Comparison of ENCODE assay signal across 20 cellular contexts in the genomic region with DNA sequence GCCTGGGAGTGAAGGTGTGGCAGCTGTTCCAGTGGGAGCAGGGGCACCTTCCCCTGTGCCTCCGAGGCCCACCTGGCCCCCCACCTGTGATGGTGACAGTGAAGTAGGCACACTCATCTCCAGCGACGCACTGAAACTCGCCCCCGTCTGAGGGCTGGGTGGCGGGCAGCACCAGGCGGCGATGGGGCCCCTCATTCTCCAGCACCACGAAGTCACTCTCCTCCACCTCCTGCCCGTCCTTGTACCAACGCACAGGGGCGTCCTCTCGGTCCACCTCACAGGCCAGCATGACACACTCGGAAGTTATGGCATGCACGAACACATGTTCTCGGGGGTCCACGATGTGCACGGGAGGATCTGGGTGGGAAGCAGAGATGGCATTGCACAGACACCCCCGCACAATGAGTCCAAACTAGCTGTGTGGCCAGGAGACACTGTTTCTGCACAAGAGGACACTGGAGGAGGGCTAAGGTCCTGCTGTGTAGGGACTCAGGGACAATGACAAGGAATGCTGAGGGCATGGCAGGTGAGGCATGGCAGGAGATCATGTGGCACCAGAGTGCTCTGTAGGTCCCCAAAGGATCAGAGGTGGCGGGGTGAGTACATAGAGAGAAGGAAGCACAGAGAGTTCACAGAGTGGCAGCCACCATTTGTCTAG. TPM values are rescaled to one million over a fixed set of nuclear protein-coding genes. Genes with fewer than 3 reads are reported as not detected.
DNase-seq lines count a peak whose midpoint lies in the region; ATAC-seq, FAIRE-seq and TF ChIP-seq lines count a peak whose summit lies in the region.
"Had no signal": no experiment of that assay in that cellular context is flagged by ENCODE, and none has a peak within 500 bp of the region (broad histone marks: within the 10 kb centered on the region; RNA-seq: fewer than 3 reads in every experiment).

No MANE protein-coding gene starts in this region.

- H4K20me1 ChIP-seq in HepG2 (ENCODE audit: insufficient read depth, low read length), result no peaks in the 10 kb centered on the region

- FAIRE-seq in HepG2 (lab: Jason Lieb, UNC) (no peak), urothelium cell line (lab: Jason Lieb, UNC) (peak; percentile 53), GM12891 (lab: Jason Lieb, UNC) (no peak)
- FAIRE-seq: HTR-8/SVneo had no signal

- no peak overlapping the region for H3K27ac ChIP-seq in HepG2 (ENCODE audit: extremely low read length, insufficient read depth, low read length)
- H3K27ac ChIP-seq: HL-60 had no signal

- in situ Hi-C loops in HepG2 (cut with HindIII; ENCODE audit: extremely low pct_ligation_motif_present, low pct_unique_long_range_greater_than_20kb), result loop anchor here (5.0 kb wide), 1 partner anchor 34 kb away; a partner anchor contains a TSS

- H2AFZ ChIP-seq in HepG2 (ENCODE audit: low read length), result no peak overlapping the region

- TF ChIP-seq CTCF in HepG2 (CRISPR knock-in tag; IDR thresholded peaks at IDR 0.05), result no peak

- intact Hi-C loops in Right ventricle myocardium inferior (cut with DNase I) (no loop called here), cardiac septum (cut with DNase I) (loop anchor here (5.0 kb wide), 1 partner anchor 39 kb away; no protein-coding TSS in a partner anchor), HepG2 (cut with micrococcal nuclease; ENCODE audit: unreplicated experiment) (loop anchor here (5.0 kb wide), 1 partner anchor 34 kb away; a partner anchor contains a TSS)

- CTCF ChIA-PET in HepG2 (lab: Yijun Ruan, JAX; ENCODE audit: low intra/inter-chr PET ratio, low total read pairs), result no interaction called here

- 98% methylated on average over 19 of the region's 20 CpGs for whole genome bisulfite sequencing in HepG2 (ENCODE audit: low lambda C conversion rate)

- no peaks in the 10 kb centered on the region for H3K79me2 ChIP-seq in HepG2 (ENCODE audit: insufficient read depth, low read length)

- TF ChIP-seq EP300 in HepG2 (IDR thresholded peaks at IDR 0.05; ENCODE audit: low read depth in 2 of 2, low read length in 2 of 2), result no peak
- no peak for TF ChIP-seq EP300 in HepG2 (CRISPR knock-in tag; IDR thresholded peaks at IDR 0.05; ENCODE audit: borderline replicate concordance)

- H3K27me3 ChIP-seq in HepG2 (ENCODE audit: control insufficient read depth in 1 of 2, insufficient read depth in 2 of 2, low read length in 2 of 2), result no peaks in the 10 kb centered on the region
- H3K27me3 ChIP-seq: BE2C had no signal

- H3K4me1 ChIP-seq in HepG2 (ENCODE audit: insufficient read depth, low read length), result peaks cover 46% of the 10 kb centered on the region
- H3K4me1 ChIP-seq: HAP-1 had no signal

- no peak overlapping the region for H3K9ac ChIP-seq in HepG2 (ENCODE audit: insufficient read depth, low read depth, low read length)

- peak; percentile 57 for DNase-seq in Right ventricle myocardium inferior (ENCODE audit: missing footprints)
- no peak for DNase-seq in cardiac septum (ENCODE audit: low spot score)
- DNase-seq in HepG2 (ENCODE audit: low spot score), result no peak
- DNase-seq in urothelium cell line (ENCODE audit: low spot score), result no peak
- no peak for DNase-seq in NCI-H1105 (lab: John Stamatoyannopoulos, UW)
- no peak for DNase-seq in GM12891 (ENCODE audit: insufficient read length, low spot score)
- DNase-seq: 8988T; BE2C; CD4-positive, alpha-beta T cell; MV-4-11; NCI-H1417 treated with DMSO at 0.1 percent for 48 hours; NCI-H1930; NCI-H2171; NCI-H446 treated with DMSO at 0.1 percent for 48 hours; NK-92 treated with Interleukin-12 subunit alpha and Interleukin-12 subunit beta, amount 100 ng/mL, for 24 hours; SHP77 treated with DMSO at 0.1 percent for 48 hours had no signal

- no peak overlapping the region for H3K4me3 ChIP-seq in HepG2 (replicated peaks in 1 of 3; ENCODE audit: insufficient read depth in 1 of 3, low read depth in 2 of 3, low read length in 3 of 3)
- H3K4me3 ChIP-seq: HAP-1 had no signal

- TF ChIP-seq RAD21 in HepG2 (CRISPR knock-in tag; IDR thresholded peaks at IDR 0.05), result no peak

- ATAC-seq in Right ventricle myocardium inferior, result no peak
- ATAC-seq in HepG2, result no peak

- BruUV-seq in HepG2 (replicated peaks; lab: Mats Ljungman, UMichigan), result no TSS peak

- H3K36me3 ChIP-seq in HepG2 (replicated peaks in 1 of 2; ENCODE audit: control insufficient read depth in 1 of 2, insufficient read depth in 2 of 2, low read length in 2 of 2), result peaks cover 20 to 39% of the 10 kb centered on the region in 2 experiments; a peak in 4 of 5 replicates

- TF ChIP-seq POLR2A in HepG2 (IDR thresholded peaks at IDR 0.05; ENCODE audit: insufficient read depth in 1 of 2, low read depth in 2 of 2, low read length in 2 of 2) (0 out of 4 replicates have a peak, but pooled peaks of 1 of the 2 experiments have one; percentile 20), GM12891 (IDR thresholded peaks at IDR 0.05; ENCODE audit: low read depth, low read length) (no peak)

- H3K4me2 ChIP-seq in HepG2 (ENCODE audit: low read depth, low read length), result no peak overlapping the region

- no peaks in the 10 kb centered on the region for H3K9me3 ChIP-seq in HepG2 (ENCODE audit: low read length)
- H3K9me3 ChIP-seq: BE2C, HAP-1 had no signal

- POLR2A ChIA-PET in HepG2 (lab: Yijun Ruan, JAX), result interaction anchor here (1.6 to 4.2 kb wide), 4 partner anchors 8 to 33 kb away, joined by 6 to 45 read pairs (median 24); a partner anchor contains a TSS

RNA-seq across cellular contexts. Expression of a gene that starts 7.9 kb away (rescaled TPM):
- total RNA-seq in Right ventricle myocardium inferior (158 TPM), cardiac septum (199 TPM), HepG2 (2016; rRNA removed; fragmentation: Illumina TruSeq; extraction: Trizol) (65.4 and 86.7 TPM in 2 replicates)
- total RNA-seq in HepG2 (2016; cell fraction: cytosol; rRNA removed; fragmentation: Illumina TruSeq; extraction: Trizol; ENCODE audit: low read depth), result 17.5 and 19.8 TPM in 2 replicates
- 54.2 and 89.3 TPM in 2 replicates for total RNA-seq in HepG2 (2016; cell fraction: insoluble cytoplasmic fraction; rRNA removed; fragmentation: Illumina TruSeq; extraction: Trizol)
- total RNA-seq in HepG2 (2016; cell fraction: membrane; rRNA removed; fragmentation: Illumina TruSeq; extraction: Trizol), result 30.2 and 34.7 TPM in 2 replicates
- total RNA-seq in HepG2 (2016; cell fraction: nucleus; rRNA removed; fragmentation: Illumina TruSeq; extraction: Trizol), result 65.9 and 71.3 TPM in 2 replicates
- 218 and 229 TPM in 2 replicates for polyA plus RNA-seq in HepG2 (2011; rRNA removed)
- polyA plus RNA-seq in HepG2 (2011; cell fraction: cytosol; rRNA removed), result 176 and 256 TPM in 2 replicates
- 886 and 1,174 TPM in 2 replicates for polyA plus RNA-seq in HepG2 (2011; cell fraction: nucleus; rRNA removed)
- polyA plus RNA-seq in HepG2 (2012), result 161 and 176 TPM in 2 replicates
- polyA plus RNA-seq in HepG2 (2016; cell fraction: cytosol; fragmentation: Illumina TruSeq; extraction: Trizol; ENCODE audit: low read depth), result 10.0 and 11.3 TPM in 2 replicates
- polyA plus RNA-seq in HepG2 (2016; cell fraction: insoluble cytoplasmic fraction; fragmentation: Illumina TruSeq; extraction: Trizol; ENCODE audit: low read depth), result 66.1 and 91.2 TPM in 2 replicates
- 22.2 and 25.7 TPM in 2 replicates for polyA plus RNA-seq in HepG2 (2016; cell fraction: membrane; fragmentation: Illumina TruSeq; extraction: Trizol; ENCODE audit: low read depth)
- polyA plus RNA-seq in HepG2 (2016; cell fraction: nucleus; fragmentation: Illumina TruSeq; extraction: Trizol; ENCODE audit: insufficient read depth, low read depth), result 147 and 161 TPM in 2 replicates
- 27.0 and 477 TPM in 2 replicates for polyA minus RNA-seq in HepG2 (2011; rRNA and poly(A)+ RNA removed; ENCODE audit: low replicate concordance)
- 210 and 260 TPM in 2 replicates for polyA minus RNA-seq in HepG2 (2011; cell fraction: cytosol; rRNA and poly(A)+ RNA removed)
- 189 and 199 TPM in 2 replicates for polyA minus RNA-seq in HepG2 (2011; cell fraction: nucleus; rRNA and poly(A)+ RNA removed)
- 0.08 TPM for polyA plus RNA-seq in GM12891 (2012; ENCODE audit: low read depth, missing spikeins)

RNA-seq across cellular contexts. Expression of a gene that starts 8.7 kb away (rescaled TPM):
- 1.9 TPM for total RNA-seq in Right ventricle myocardium inferior
- 0.59 TPM for total RNA-seq in cardiac septum
- 1.9 and 4.1 TPM in 2 replicates for total RNA-seq in HepG2 (2016; rRNA removed; fragmentation: Illumina TruSeq; extraction: Trizol)
- total RNA-seq in HepG2 (2016; cell fraction: cytosol; rRNA removed; fragmentation: Illumina TruSeq; extraction: Trizol; ENCODE audit: low read depth), result 3.4 and 4.1 TPM in 2 replicates
- total RNA-seq in HepG2 (2016; cell fraction: insoluble cytoplasmic fraction; rRNA removed; fragmentation: Illumina TruSeq; extraction: Trizol), result 2.5 and 3.2 TPM in 2 replicates
- total RNA-seq in HepG2 (2016; cell fraction: membrane; rRNA removed; fragmentation: Illumina TruSeq; extraction: Trizol), result 3.4 and 5.3 TPM in 2 replicates
- total RNA-seq in HepG2 (2016; cell fraction: nucleus; rRNA removed; fragmentation: Illumina TruSeq; extraction: Trizol), result 2.0 and 3.3 TPM in 2 replicates
- 15.2 and 23.1 TPM in 2 replicates for polyA plus RNA-seq in HepG2 (2011; rRNA removed)
- 13.0 and 22.2 TPM in 2 replicates for polyA plus RNA-seq in HepG2 (2011; cell fraction: cytosol; rRNA removed)
- polyA plus RNA-seq in HepG2 (2011; cell fraction: nucleus; rRNA removed), result 28.4 and 35.0 TPM in 2 replicates
- 11.4 and 17.5 TPM in 2 replicates for polyA plus RNA-seq in HepG2 (2012)
- polyA plus RNA-seq in HepG2 (2016; cell fraction: cytosol; fragmentation: Illumina TruSeq; extraction: Trizol; ENCODE audit: low read depth), result 3.1 and 3.7 TPM in 2 replicates
- polyA plus RNA-seq in HepG2 (2016; cell fraction: insoluble cytoplasmic fraction; fragmentation: Illumina TruSeq; extraction: Trizol; ENCODE audit: low read depth), result 2.1 TPM in 2 replicates
- polyA plus RNA-seq in HepG2 (2016; cell fraction: membrane; fragmentation: Illumina TruSeq; extraction: Trizol; ENCODE audit: low read depth), result 3.5 and 4.5 TPM in 2 replicates
- 3.6 and 4.6 TPM in 2 replicates for polyA plus RNA-seq in HepG2 (2016; cell fraction: nucleus; fragmentation: Illumina TruSeq; extraction: Trizol; ENCODE audit: insufficient read depth, low read depth)
- 1.0 and 25.1 TPM in 2 replicates for polyA minus RNA-seq in HepG2 (2011; rRNA and poly(A)+ RNA removed; ENCODE audit: low replicate concordance)
- polyA minus RNA-seq in HepG2 (2011; cell fraction: cytosol; rRNA and poly(A)+ RNA removed), result 5.1 and 5.8 TPM in 2 replicates
- 2.3 and 2.6 TPM in 2 replicates for polyA minus RNA-seq in HepG2 (2011; cell fraction: nucleus; rRNA and poly(A)+ RNA removed)
- polyA plus RNA-seq in GM12891 (2012; ENCODE audit: low read depth, missing spikeins), result not detected
- total RNA-seq: CD4-positive, alpha-beta T cell; OCI-LY7 had no signal

RNA-seq across cellular contexts. Expression of a gene that starts 19.6 kb away (rescaled TPM):
- total RNA-seq in Right ventricle myocardium inferior (2.7 TPM), cardiac septum (1.8 TPM), HepG2 (2016; rRNA removed; fragmentation: Illumina TruSeq; extraction: Trizol) (11.6 and 17.3 TPM in 2 replicates)
- total RNA-seq in HepG2 (2016; cell fraction: cytosol; rRNA removed; fragmentation: Illumina TruSeq; extraction: Trizol; ENCODE audit: low read depth), result 12.3 and 16.3 TPM in 2 replicates
- total RNA-seq in HepG2 (2016; cell fraction: insoluble cytoplasmic fraction; rRNA removed; fragmentation: Illumina TruSeq; extraction: Trizol), result 10.7 and 17.8 TPM in 2 replicates
- total RNA-seq in HepG2 (2016; cell fraction: membrane; rRNA removed; fragmentation: Illumina TruSeq; extraction: Trizol), result 26.8 and 32.4 TPM in 2 replicates
- total RNA-seq in HepG2 (2016; cell fraction: nucleus; rRNA removed; fragmentation: Illumina TruSeq; extraction: Trizol), result 9.3 and 11.7 TPM in 2 replicates
- 23.5 and 40.8 TPM in 2 replicates for polyA plus RNA-seq in HepG2 (2011; rRNA removed)
- 43.6 and 52.1 TPM in 2 replicates for polyA plus RNA-seq in HepG2 (2011; cell fraction: cytosol; rRNA removed)
- polyA plus RNA-seq in HepG2 (2011; cell fraction: nucleus; rRNA removed), result 61.3 and 68.7 TPM in 2 replicates
- 41.3 and 49.8 TPM in 2 replicates for polyA plus RNA-seq in HepG2 (2012)
- polyA plus RNA-seq in HepG2 (2016; cell fraction: cytosol; fragmentation: Illumina TruSeq; extraction: Trizol; ENCODE audit: low read depth), result 16.5 and 21.1 TPM in 2 replicates
- polyA plus RNA-seq in HepG2 (2016; cell fraction: insoluble cytoplasmic fraction; fragmentation: Illumina TruSeq; extraction: Trizol; ENCODE audit: low read depth), result 12.8 and 14.5 TPM in 2 replicates
- polyA plus RNA-seq in HepG2 (2016; cell fraction: membrane; fragmentation: Illumina TruSeq; extraction: Trizol; ENCODE audit: low read depth), result 27.9 and 28.1 TPM in 2 replicates
- 17.1 and 19.3 TPM in 2 replicates for polyA plus RNA-seq in HepG2 (2016; cell fraction: nucleus; fragmentation: Illumina TruSeq; extraction: Trizol; ENCODE audit: insufficient read depth, low read depth)
- polyA minus RNA-seq in HepG2 (2011; rRNA and poly(A)+ RNA removed; ENCODE audit: low replicate concordance), result 2.1 and 67.2 TPM in 2 replicates
- 26.3 and 28.6 TPM in 2 replicates for polyA minus RNA-seq in HepG2 (2011; cell fraction: cytosol; rRNA and poly(A)+ RNA removed)
- polyA minus RNA-seq in HepG2 (2011; cell fraction: nucleus; rRNA and poly(A)+ RNA removed), result 12.9 and 13.6 TPM in 2 replicates
- 0.50 TPM for polyA plus RNA-seq in GM12891 (2012; ENCODE audit: low read depth, missing spikeins)

RNA-seq across cellular contexts. Expression of a gene that starts 19.8 kb away (rescaled TPM):
- total RNA-seq in Right ventricle myocardium inferior (92.2 TPM), cardiac septum (120 TPM), HepG2 (2016; rRNA removed; fragmentation: Illumina TruSeq; extraction: Trizol) (34.7 and 79.6 TPM in 2 replicates)
- total RNA-seq in HepG2 (2016; cell fraction: cytosol; rRNA removed; fragmentation: Illumina TruSeq; extraction: Trizol; ENCODE audit: low read depth), result 21.6 and 22.1 TPM in 2 replicates
- total RNA-seq in HepG2 (2016; cell fraction: insoluble cytoplasmic fraction; rRNA removed; fragmentation: Illumina TruSeq; extraction: Trizol), result 36.0 and 80.8 TPM in 2 replicates
- 42.0 and 50.0 TPM in 2 replicates for total RNA-seq in HepG2 (2016; cell fraction: membrane; rRNA removed; fragmentation: Illumina TruSeq; extraction: Trizol)
- total RNA-seq in HepG2 (2016; cell fraction: nucleus; rRNA removed; fragmentation: Illumina TruSeq; extraction: Trizol), result 65.5 and 76.8 TPM in 2 replicates
- polyA plus RNA-seq in HepG2 (2011; rRNA removed), result 111 and 171 TPM in 2 replicates
- 120 and 244 TPM in 2 replicates for polyA plus RNA-seq in HepG2 (2011; cell fraction: cytosol; rRNA removed)
- 203 and 211 TPM in 2 replicates for polyA plus RNA-seq in HepG2 (2011; cell fraction: nucleus; rRNA removed)
- 115 and 161 TPM in 2 replicates for polyA plus RNA-seq in HepG2 (2012)
- 21.7 and 22.6 TPM in 2 replicates for polyA plus RNA-seq in HepG2 (2016; cell fraction: cytosol; fragmentation: Illumina TruSeq; extraction: Trizol; ENCODE audit: low read depth)
- polyA plus RNA-seq in HepG2 (2016; cell fraction: insoluble cytoplasmic fraction; fragmentation: Illumina TruSeq; extraction: Trizol; ENCODE audit: low read depth), result 45.9 and 55.3 TPM in 2 replicates
- 40.5 and 41.4 TPM in 2 replicates for polyA plus RNA-seq in HepG2 (2016; cell fraction: membrane; fragmentation: Illumina TruSeq; extraction: Trizol; ENCODE audit: low read depth)
- 139 and 143 TPM in 2 replicates for polyA plus RNA-seq in HepG2 (2016; cell fraction: nucleus; fragmentation: Illumina TruSeq; extraction: Trizol; ENCODE audit: insufficient read depth, low read depth)
- polyA minus RNA-seq in HepG2 (2011; rRNA and poly(A)+ RNA removed; ENCODE audit: low replicate concordance), result 12.1 and 292 TPM in 2 replicates
- polyA minus RNA-seq in HepG2 (2011; cell fraction: cytosol; rRNA and poly(A)+ RNA removed), result 137 and 143 TPM in 2 replicates
- polyA minus RNA-seq in HepG2 (2011; cell fraction: nucleus; rRNA and poly(A)+ RNA removed), result 45.4 and 47.0 TPM in 2 replicates
- 2.8 TPM for polyA plus RNA-seq in GM12891 (2012; ENCODE audit: low read depth, missing spikeins)

RNA-seq across cellular contexts. Expression of a gene that starts 34.3 kb away (rescaled TPM):
- total RNA-seq in Right ventricle myocardium inferior (13.9 TPM), cardiac septum (20.2 TPM), HepG2 (2016; rRNA removed; fragmentation: Illumina TruSeq; extraction: Trizol) (5.6 and 12.8 TPM in 2 replicates)
- 3.5 and 4.7 TPM in 2 replicates for total RNA-seq in HepG2 (2016; cell fraction: cytosol; rRNA removed; fragmentation: Illumina TruSeq; extraction: Trizol; ENCODE audit: low read depth)
- total RNA-seq in HepG2 (2016; cell fraction: insoluble cytoplasmic fraction; rRNA removed; fragmentation: Illumina TruSeq; extraction: Trizol), result 5.0 and 14.2 TPM in 2 replicates
- 2.7 and 3.2 TPM in 2 replicates for total RNA-seq in HepG2 (2016; cell fraction: membrane; rRNA removed; fragmentation: Illumina TruSeq; extraction: Trizol)
- total RNA-seq in HepG2 (2016; cell fraction: nucleus; rRNA removed; fragmentation: Illumina TruSeq; extraction: Trizol), result 20.7 and 21.9 TPM in 2 replicates
- polyA plus RNA-seq in HepG2 (2011; rRNA removed), result 24.0 and 30.2 TPM in 2 replicates
- 5.6 and 8.5 TPM in 2 replicates for polyA plus RNA-seq in HepG2 (2011; cell fraction: cytosol; rRNA removed)
- 272 and 337 TPM in 2 replicates for polyA plus RNA-seq in HepG2 (2011; cell fraction: nucleus; rRNA removed)
- 18.1 and 20.5 TPM in 2 replicates for polyA plus RNA-seq in HepG2 (2012)
- polyA plus RNA-seq in HepG2 (2016; cell fraction: cytosol; fragmentation: Illumina TruSeq; extraction: Trizol; ENCODE audit: low read depth), result 0.70 and 0.72 TPM in 2 replicates
- polyA plus RNA-seq in HepG2 (2016; cell fraction: insoluble cytoplasmic fraction; fragmentation: Illumina TruSeq; extraction: Trizol; ENCODE audit: low read depth), result 3.7 and 5.6 TPM in 2 replicates
- polyA plus RNA-seq in HepG2 (2016; cell fraction: membrane; fragmentation: Illumina TruSeq; extraction: Trizol; ENCODE audit: low read depth), result 1.2 TPM in 2 replicates
- 44.8 and 52.7 TPM in 2 replicates for polyA plus RNA-seq in HepG2 (2016; cell fraction: nucleus; fragmentation: Illumina TruSeq; extraction: Trizol; ENCODE audit: insufficient read depth, low read depth)
- polyA minus RNA-seq in HepG2 (2011; rRNA and poly(A)+ RNA removed; ENCODE audit: low replicate concordance), result 23.0 and 45.7 TPM in 2 replicates
- polyA minus RNA-seq in HepG2 (2011; cell fraction: cytosol; rRNA and poly(A)+ RNA removed), result 8.2 and 10.4 TPM in 2 replicates
- polyA minus RNA-seq in HepG2 (2011; cell fraction: nucleus; rRNA and poly(A)+ RNA removed), result 52.1 and 52.7 TPM in 2 replicates
- 15.1 TPM for polyA plus RNA-seq in GM12891 (2012; ENCODE audit: low read depth, missing spikeins)
